ENCODE assay signal across 1 cellular context in genomic region chr14:88481794-88482193, GRCh38.
TF ChIP-seq lines count a peak whose summit lies in the region.

No MANE protein-coding gene starts in this region.

TF ChIP-seq in IMR-90, 13 proteins besides CTCF, POLR2A, EP300 and RAD21 (continued from another document):
- TF ChIP-seq USF2 (IDR thresholded peaks at IDR 0.05; ENCODE audit: low read depth, low read length) (no peak), SMC3 (IDR thresholded peaks at IDR 0.05; ENCODE audit: low read depth, low read length) (no peak), RFX5 (IDR thresholded peaks at IDR 0.05; ENCODE audit: low read depth, low read length) (no peak), RCOR1 (IDR thresholded peaks at IDR 0.05; ENCODE audit: insufficient replicate concordance, low read length) (no peak)
TF ChIP-seq in IMR-90: peak in this region for 0.
